18 cellular contexts compared by ENCODE assay signal in genomic region chr2:128779301-128780095, GRCh38.
"Had no signal": no experiment of that assay in that cellular context is flagged by ENCODE, and none has a peak within 500 bp of the region (broad histone marks: within the 10 kb centered on the region; RNA-seq: fewer than 3 reads in every experiment).

No MANE protein-coding gene starts in this region.

- H3K9me3 ChIP-seq: SK-N-SH, transverse colon had no signal

- DNase-seq: activated CD4-positive, alpha-beta T cell treated with anti-CD3 and anti-CD28 coated beads, Interleukin-2, amount 50 U/mL, for 48 hours; activated CD4-positive, CD25-positive, alpha-beta regulatory T cell treated with anti-CD3 and anti-CD28 coated beads, Interleukin-2, amount 50 U/mL, for 72 hours; activated naive CD4-positive, alpha-beta T cell treated with anti-CD3 and anti-CD28 coated beads, Interleukin-2, amount 50 U/mL, for 16 hours; effector CD8-positive, alpha-beta T cell; foreskin keratinocyte; glutamatergic neuron; hypothalamus; naive B cell; retina; SK-N-SH; stimulated activated CD4-positive, alpha-beta T cell treated with anti-CD3 and anti-CD28 coated beads, Interleukin-4, amount 100 ng/mL, for 24 hours; stimulated activated naive CD4-positive, alpha-beta T cell; substantia nigra; T-helper 1 cell; transverse colon had no signal

- FAIRE-seq: astrocyte, colon had no signal

- H3K36me3 ChIP-seq: transverse colon had no signal

- H3K4me1 ChIP-seq: foreskin keratinocyte, transverse colon had no signal

- H3K4me2 ChIP-seq: SK-N-SH had no signal

- H3K4me3 ChIP-seq: skin epidermis, transverse colon had no signal

- H3K27ac ChIP-seq: foreskin keratinocyte, skin epidermis, transverse colon had no signal

- ATAC-seq: foreskin keratinocyte had no signal

- H3K27me3 ChIP-seq: foreskin keratinocyte, transverse colon had no signal

- H3K9ac ChIP-seq: SK-N-SH had no signal
